10 cellular contexts compared by ENCODE assay signal in genomic region chr10:52778511-52779392, GRCh38. TPM values are rescaled to one million over a fixed set of nuclear protein-coding genes. Genes with fewer than 3 reads are reported as not detected.
DNase-seq lines count a peak whose midpoint lies in the region; ATAC-seq, FAIRE-seq and TF ChIP-seq lines count a peak whose summit lies in the region.
"Had no signal": no experiment of that assay in that cellular context is flagged by ENCODE, and none has a peak within 500 bp of the region (broad histone marks: within the 10 kb centered on the region; RNA-seq: fewer than 3 reads in every experiment).

No MANE protein-coding gene starts in this region.

- H3K4me1 ChIP-seq in right lobe of liver = peaks cover 0 to 29% (median 12%) of the 10 kb centered on the region in 4 donors

- DNase-seq in HK-2 (ENCODE audit: unreplicated experiment) (peak; percentile 23), astrocyte of the cerebellum (ENCODE audit: low read depth) (no peak), right lobe of liver (no peak), GM12891 (ENCODE audit: insufficient read length, low spot score) (no peak), epidermal melanocyte (ENCODE audit: insufficient read length, low spot score) (no peak)
- no peak for DNase-seq in activated T-cell treated with anti-CD3 and anti-CD28 coated beads, Interleukin-2, amount 50 U/mL, for 1 hour

- ATAC-seq in right lobe of liver (no peak), HG02938 (IDR thresholded peaks at IDR 0.05; ENCODE audit: unreplicated experiment) (no peak)

- intact Hi-C loops in right lobe of liver (cut with DNase I) = loop anchor here in 1 of 2 donors (5.0 kb wide), 1 partner anchor 36 kb away; no protein-coding TSS in a partner anchor

- H3K9me3 ChIP-seq in right lobe of liver = no peaks in the 10 kb centered on the region
- H3K9me3 ChIP-seq: upper lobe of left lung had no signal

- H3K36me3 ChIP-seq in right lobe of liver = no peaks in the 10 kb centered on the region
- H3K36me3 ChIP-seq: upper lobe of left lung had no signal

- H3K27me3 ChIP-seq in right lobe of liver = no peaks in the 10 kb centered on the region
- H3K27me3 ChIP-seq: upper lobe of left lung had no signal

- peak; percentile 63 for TF ChIP-seq CTCF in C4-2B (conservative IDR thresholded peaks at IDR 0.05)
- peak; percentile 78 for TF ChIP-seq CTCF in astrocyte of the cerebellum (IDR thresholded peaks at IDR 0.05; ENCODE audit: low read depth, low read length, missing control alignments)
- peak; percentile 20 to 53 (median 38) for TF ChIP-seq CTCF in right lobe of liver (IDR thresholded peaks at IDR 0.05)

- TF ChIP-seq POLR2A in right lobe of liver (IDR thresholded peaks at IDR 0.05) (no peak), GM12891 (IDR thresholded peaks at IDR 0.05; ENCODE audit: low read depth, low read length) (no peak)

- in situ Hi-C loops in astrocyte of the cerebellum (cut with HindIII; ENCODE audit: low sequenced_read_pairs) = no loop called here

- 58% methylated on average over 15 of the region's 42 CpGs for WGBS in right lobe of liver (ENCODE audit: insufficient coverage, low coverage, low lambda C conversion rate, missing lambda C conversion rate)

- no peak for FAIRE-seq in GM12891 (lab: Jason Lieb, UNC)

- no peak overlapping the region for H3K27ac ChIP-seq in C4-2B
- H3K27ac ChIP-seq in right lobe of liver = no peak overlapping the region
- H3K27ac ChIP-seq: upper lobe of left lung had no signal

- H3K4me3 ChIP-seq in astrocyte of the cerebellum (ENCODE audit: low read depth, low read length) (peak overlapping the region; percentile 19), right lobe of liver (no peak overlapping the region)
- H3K4me3 ChIP-seq: upper lobe of left lung had no signal

TF ChIP-seq in GM12891, 5 proteins besides CTCF, POLR2A, EP300 and RAD21:
- TF ChIP-seq PAX5 (IDR thresholded peaks at IDR 0.05; ENCODE audit: insufficient read depth, low read length, severe bottlenecking) = no peak
- no peak for TF ChIP-seq TAF1 (IDR thresholded peaks at IDR 0.05; ENCODE audit: low read depth, low read length)
- no peak for TF ChIP-seq POU2F2 (IDR thresholded peaks at IDR 0.05; ENCODE audit: low read depth, low read length)
- no peak for TF ChIP-seq POLR2AphosphoS5 (IDR thresholded peaks at IDR 0.05; ENCODE audit: low read depth, low read length)
- no peak for TF ChIP-seq SPI1 (IDR thresholded peaks at IDR 0.05; ENCODE audit: low read depth, low read length)

RNA-seq across cellular contexts. Expression of gene MBL2, which starts 6.2 kb away (rescaled TPM):
- 100 to 1,000 TPM in 3 of 6 experiments, 10 to 100 TPM in 3; 56.4 to 173 (median 94.1) TPM for total RNA-seq in right lobe of liver
- polyA plus RNA-seq in GM12891 (2012; ENCODE audit: low read depth, missing spikeins) = not detected
- total RNA-seq: skeletal muscle tissue had no signal
